Comparison of ENCODE assay signal across 8 cellular contexts in genomic region chr19:4676955-4677731, GRCh38. TPM values are rescaled to one million over a fixed set of nuclear protein-coding genes. Genes with fewer than 3 reads are reported as not detected.
DNase-seq lines count a peak whose midpoint lies in the region; ATAC-seq and TF ChIP-seq lines count a peak whose summit lies in the region.

No MANE protein-coding gene starts in this region.

- no peaks in the 10 kb centered on the region for H3K27me3 ChIP-seq in sigmoid colon

- no peak for TF ChIP-seq POLR2A in sigmoid colon (IDR thresholded peaks at IDR 0.05)

- peaks cover 4 to 65% (median 5%) of the 10 kb centered on the region in 4 donors for H3K36me3 ChIP-seq in sigmoid colon

- intact Hi-C loops in sigmoid colon (cut with DNase I), result no loop called here

- peak; percentile 19 to 52 (median 27) for TF ChIP-seq CTCF in sigmoid colon (IDR thresholded peaks at IDR 0.05)

- no peak for ATAC-seq in GM18858 (IDR thresholded peaks at IDR 0.05; ENCODE audit: unreplicated experiment)

- 77% methylated on average over 17 of the region's 17 CpGs for WGBS in sigmoid colon, 2 donors

- no peak overlapping the region for H3K4me3 ChIP-seq in sigmoid colon

- H3K4me1 ChIP-seq in sigmoid colon, result peaks cover 0 to 8% (median 6%) of the 10 kb centered on the region in 4 donors

- no peak for TF ChIP-seq EP300 in sigmoid colon (IDR thresholded peaks at IDR 0.05)

- peak overlapping the region; percentile 0 to 53 (median 48) for H3K27ac ChIP-seq in sigmoid colon

- no peaks in the 10 kb centered on the region for H3K9me3 ChIP-seq in sigmoid colon

- DNase-seq in Daoy (ENCODE audit: low read depth) (peak; percentile 60), HuH-7.5 (ENCODE audit: low spot score) (peak; percentile 73), glomerular visceral epithelial cell (ENCODE audit: extremely low spot score) (peak; percentile 34), sigmoid colon (peak; percentile 80), T-helper 9 cell (no peak), ureter (ENCODE audit: low spot score) (no peak)
- DNase-seq in activated CD4-positive, alpha-beta T cell treated with anti-CD3 and anti-CD28 coated beads, Interleukin-2, amount 50 U/mL, for 48 hours, result peak; percentile 19 to 39

RNA-seq across cellular contexts. Expression of gene MYDGF, which starts 7.0 kb away (rescaled TPM):
- total RNA-seq in Daoy (2014; rRNA removed; shearing (Covaris generic)), result 154 and 171 TPM in 2 replicates
- total RNA-seq in sigmoid colon (10 to 100 TPM; 25.7 to 37.4 (median 34.0) TPM), ureter (58.3 TPM)
- polyA plus RNA-seq in sigmoid colon, result 100 to 1,000 TPM in 1 of 3 donors, 10 to 100 TPM in 2; 34.2 to 200 (median 55.3) TPM

RNA-seq across cellular contexts. Expression of gene TNFAIP8L1, which starts 37.8 kb away (rescaled TPM):
- 6.5 and 6.8 TPM in 2 replicates for total RNA-seq in Daoy (2014; rRNA removed; shearing (Covaris generic))
- total RNA-seq in sigmoid colon (10 to 100 TPM; 18.9 to 25.2 (median 20.0) TPM), ureter (3.9 TPM)
- polyA plus RNA-seq in sigmoid colon, result 10 to 100 TPM in 1 of 3 donors, 1 to 10 TPM in 2; 3.7 to 17.1 (median 4.8) TPM

RNA-seq across cellular contexts. Expression of gene DPP9, which starts 46.5 kb away (rescaled TPM):
- total RNA-seq in Daoy (2014; rRNA removed; shearing (Covaris generic)), result 77.1 and 109 TPM in 2 replicates
- total RNA-seq in sigmoid colon, result 10 to 100 TPM; 29.6 to 90.6 (median 40.5) TPM
- 10 to 100 TPM; 27.6 to 62.6 (median 31.7) TPM for polyA plus RNA-seq in sigmoid colon
- total RNA-seq in ureter, result 94.8 TPM

Comparison
In these comparisons a context has a peak if more than half of its experiments do, and no peak if none do; other contexts are left out.
1. DNase-seq: peak in Daoy (single experiment), HuH-7.5 (single experiment), activated CD4-positive, alpha-beta T cell treated with anti-CD3 and anti-CD28 coated beads, Interleukin-2, amount 50 U/mL, for 48 hours (2 of 2), glomerular visceral epithelial cell (single experiment) and sigmoid colon (single experiment); none in T-helper 9 cell (single experiment) and ureter (single experiment).